27 cellular contexts compared by ENCODE assay signal in genomic region chr7:92708105-92709042, GRCh38.
DNase-seq lines count a peak whose midpoint lies in the region; ATAC-seq and TF ChIP-seq lines count a peak whose summit lies in the region.
"Had no signal": no experiment of that assay in that cellular context is flagged by ENCODE, and none has a peak within 500 bp of the region (broad histone marks: within the 10 kb centered on the region; RNA-seq: fewer than 3 reads in every experiment).

No MANE protein-coding gene starts in this region.

- POLR2A ChIA-PET in Caco-2 (lab: Charles Lee), result no interaction called here

- H3K27me3 ChIP-seq in Caco-2 (replicated peaks; ENCODE audit: control insufficient read depth, insufficient read depth, low read length), result no peaks in the 10 kb centered on the region
- H3K27me3 ChIP-seq: gastrocnemius medialis, hepatocyte, neutrophil had no signal

- ATAC-seq in HG02610 (IDR thresholded peaks at IDR 0.05; ENCODE audit: unreplicated experiment) (peak; percentile 74), HG03039 (IDR thresholded peaks at IDR 0.05; ENCODE audit: unreplicated experiment) (no peak), HG03139 (IDR thresholded peaks at IDR 0.05; ENCODE audit: unreplicated experiment) (no peak)
- ATAC-seq: A549; CD8-positive, alpha-beta T cell; gastrocnemius medialis; left colon had no signal

- no peak for TF ChIP-seq CTCF in Caco-2 (IDR thresholded peaks at IDR 0.05; ENCODE audit: insufficient read depth in 1 of 2, low read depth in 1 of 2, low read length in 1 of 2, severe bottlenecking in 1 of 2, unreplicated experiment in 1 of 2)

- H3K9me3 Mint-ChIP-seq in activated CD4-positive, alpha-beta T cell treated with anti-CD3 and anti-CD28 coated beads, Interleukin-2, amount 10 ng/mL, durations not matched to agents 24 days and 14 days, result no peaks in the 10 kb centered on the region
- peaks cover 6% of the 10 kb centered on the region for H3K9me3 Mint-ChIP-seq in Caco-2 (ENCODE audit: unreplicated experiment)
- peaks cover 4% of the 10 kb centered on the region for H3K9me3 Mint-ChIP-seq in activated naive CD8-positive, alpha-beta T cell treated with anti-CD3 and anti-CD28 coated beads for 36 hours
- H3K9me3 Mint-ChIP-seq: CD8-positive, alpha-beta T cell; dendritic cell treated with granulocyte-macrophage colony-stimulating factor and Interleukin-4, amounts not matched to agents 40 ng/mL and 50 ng/mL, for 4 days; memory B cell had no signal

- no peak overlapping the region for H3K4me3 Mint-ChIP-seq in activated CD4-positive, alpha-beta T cell treated with anti-CD3 and anti-CD28 coated beads, Interleukin-2, amount 10 ng/mL, durations not matched to agents 24 days and 14 days
- H3K4me3 Mint-ChIP-seq in Caco-2 (ENCODE audit: unreplicated experiment), result no peak overlapping the region
- H3K4me3 Mint-ChIP-seq in activated naive CD8-positive, alpha-beta T cell treated with anti-CD3 and anti-CD28 coated beads for 36 hours, result no peak overlapping the region
- H3K4me3 Mint-ChIP-seq: CD8-positive, alpha-beta T cell; dendritic cell treated with granulocyte-macrophage colony-stimulating factor and Interleukin-4, amounts not matched to agents 40 ng/mL and 50 ng/mL, for 4 days; memory B cell had no signal

- intact Hi-C loops in activated CD4-positive, alpha-beta T cell treated with anti-CD3 and anti-CD28 coated beads, Interleukin-2, amount 10 ng/mL, durations not matched to agents 24 days and 14 days (cut with micrococcal nuclease), result loop anchor here (1.0 to 5.0 kb wide), 8 partner anchors 23 to 329 kb away; no protein-coding TSS in a partner anchor
- intact Hi-C loops in Caco-2 (cut with micrococcal nuclease; ENCODE audit: unreplicated experiment), result no loop called here

- peaks cover 5% of the 10 kb centered on the region for H3K9me3 ChIP-seq in Caco-2
- H3K9me3 ChIP-seq: gastrocnemius medialis, neutrophil, prostate gland had no signal

- H3K4me1 Mint-ChIP-seq in activated CD4-positive, alpha-beta T cell treated with anti-CD3 and anti-CD28 coated beads, Interleukin-2, amount 10 ng/mL, durations not matched to agents 24 days and 14 days, result peaks cover 34% of the 10 kb centered on the region
- H3K4me1 Mint-ChIP-seq in Caco-2 (ENCODE audit: low read depth, unreplicated experiment), result peaks cover 31% of the 10 kb centered on the region
- peaks cover 44% of the 10 kb centered on the region for H3K4me1 Mint-ChIP-seq in activated naive CD8-positive, alpha-beta T cell treated with anti-CD3 and anti-CD28 coated beads for 36 hours
- H3K4me1 Mint-ChIP-seq: memory B cell had no signal

- no peaks in the 10 kb centered on the region for H3K36me3 ChIP-seq in Caco-2 (ENCODE audit: control insufficient read depth, insufficient read depth, low read length)
- H3K36me3 ChIP-seq: gastrocnemius medialis, neutrophil, prostate gland had no signal

- H3K4me1 ChIP-seq in Caco-2, result no peaks in the 10 kb centered on the region; the same call in none of the 2 replicates
- H3K4me1 ChIP-seq: gastrocnemius medialis, prostate gland had no signal

- CTCF ChIA-PET in Caco-2 (lab: Charles Lee), result no interaction called here

- no peaks in the 10 kb centered on the region for H3K27me3 Mint-ChIP-seq in activated CD4-positive, alpha-beta T cell treated with anti-CD3 and anti-CD28 coated beads, Interleukin-2, amount 10 ng/mL, durations not matched to agents 24 days and 14 days
- no peaks in the 10 kb centered on the region for H3K27me3 Mint-ChIP-seq in Caco-2 (ENCODE audit: insufficient read depth, unreplicated experiment)
- H3K27me3 Mint-ChIP-seq in activated naive CD8-positive, alpha-beta T cell treated with anti-CD3 and anti-CD28 coated beads for 36 hours, result no peaks in the 10 kb centered on the region
- H3K27me3 Mint-ChIP-seq: dendritic cell treated with granulocyte-macrophage colony-stimulating factor and Interleukin-4, amounts not matched to agents 40 ng/mL and 50 ng/mL, for 4 days; memory B cell had no signal

- peak overlapping the region; percentile 79 for H3K27ac Mint-ChIP-seq in activated CD4-positive, alpha-beta T cell treated with anti-CD3 and anti-CD28 coated beads, Interleukin-2, amount 10 ng/mL, durations not matched to agents 24 days and 14 days
- peak overlapping the region; percentile 83 for H3K27ac Mint-ChIP-seq in Caco-2 (ENCODE audit: unreplicated experiment)
- peak overlapping the region; percentile 87 for H3K27ac Mint-ChIP-seq in activated naive CD8-positive, alpha-beta T cell treated with anti-CD3 and anti-CD28 coated beads for 36 hours
- H3K27ac Mint-ChIP-seq: CD8-positive, alpha-beta T cell; dendritic cell treated with granulocyte-macrophage colony-stimulating factor and Interleukin-4, amounts not matched to agents 40 ng/mL and 50 ng/mL, for 4 days; memory B cell had no signal

- H3K36me3 Mint-ChIP-seq in activated CD4-positive, alpha-beta T cell treated with anti-CD3 and anti-CD28 coated beads, Interleukin-2, amount 10 ng/mL, durations not matched to agents 24 days and 14 days (ENCODE audit: low read depth), result peaks cover 48% of the 10 kb centered on the region
- H3K36me3 Mint-ChIP-seq in Caco-2 (ENCODE audit: insufficient read depth, unreplicated experiment), result peaks cover 66% of the 10 kb centered on the region
- peaks cover 37% of the 10 kb centered on the region for H3K36me3 Mint-ChIP-seq in activated naive CD8-positive, alpha-beta T cell treated with anti-CD3 and anti-CD28 coated beads for 36 hours

- DNase-seq in activated CD4-positive, alpha-beta T cell treated with anti-CD3 and anti-CD28 coated beads, Interleukin-2, amount 10 ng/mL, durations not matched to agents 24 days and 14 days, result no peak
- no peak for DNase-seq in activated CD4-positive, alpha-beta T cell treated with anti-CD3 and anti-CD28 coated beads, Interleukin-2, amount 50 U/mL, for 1 hour
- no peak for DNase-seq in Caco-2
- DNase-seq in activated naive CD8-positive, alpha-beta T cell treated with anti-CD3 and anti-CD28 coated beads for 36 hours, result no peak
- DNase-seq in cerebellum (ENCODE audit: low spot score), result no peak
- DNase-seq: activated gamma-delta T cell; anterior cingulate cortex; CD8-positive, alpha-beta T cell; gastrocnemius medialis; GDM1; H7; left colon; NCI-H1092; NCI-H2029; NCI-H2227 treated with DMSO at 0.1 percent for 48 hours; stimulated activated CD8-positive, alpha-beta memory T cell treated with anti-CD3 and anti-CD28 coated beads, Interleukin-4, amount 100 ng/mL, for 48 hours; substantia nigra had no signal

- BruUV-seq in Caco-2 (replicated peaks; lab: Mats Ljungman, UMichigan), result no TSS peak

- no peak overlapping the region for H3K4me3 ChIP-seq in Caco-2 (ENCODE audit: low read depth, low read length)
- H3K4me3 ChIP-seq: A549, gastrocnemius medialis, hepatocyte, prostate gland, SK-N-MC had no signal
